ENCODE assay signal across 1 cellular context in the genomic region with DNA sequence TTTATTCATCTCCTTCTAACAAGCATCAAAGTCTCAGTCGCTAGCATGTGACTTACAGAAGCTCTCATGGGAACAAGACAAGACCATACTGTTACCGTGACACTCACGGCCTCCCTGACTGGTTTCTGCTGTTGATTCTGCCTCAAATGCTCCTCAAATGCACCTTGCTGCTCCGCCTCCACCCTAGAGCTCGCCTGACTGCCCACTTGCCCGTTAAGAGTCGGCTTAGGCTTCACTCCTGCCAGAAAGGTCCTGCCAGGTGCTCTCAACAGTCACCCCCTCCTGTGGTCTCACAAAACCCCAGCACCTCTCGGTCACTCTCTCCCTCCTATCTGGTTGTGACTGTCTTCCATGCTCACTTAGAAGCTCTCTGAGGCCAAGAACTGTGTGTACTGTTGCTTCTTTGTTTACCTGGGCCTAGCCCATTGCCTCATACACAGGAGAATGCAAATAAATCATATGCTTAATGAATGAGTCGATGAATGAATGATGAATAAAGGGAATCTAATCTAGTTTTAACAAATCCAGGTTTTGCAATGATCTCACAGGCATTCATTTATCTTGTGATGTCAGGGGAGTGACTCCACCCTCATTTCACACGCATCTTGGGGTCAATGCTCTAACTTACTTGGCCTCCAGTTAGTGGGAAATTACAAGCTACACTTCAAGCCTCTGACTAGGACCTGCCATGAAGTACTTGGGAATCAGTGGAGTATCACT.
TF ChIP-seq lines count a peak whose summit lies in the region.

No MANE protein-coding gene starts in this region.

TF ChIP-seq in IMR-90, 13 proteins besides CTCF, POLR2A, EP300 and RAD21:
- no peak for TF ChIP-seq BHLHE40 (IDR thresholded peaks at IDR 0.05; ENCODE audit: low read depth, low read length)
- TF ChIP-seq CEBPB (IDR thresholded peaks at IDR 0.05; ENCODE audit: low read depth, low read length), result peak; percentile 41; the same call in 1 of the 2 replicates
- no peak for TF ChIP-seq MAZ (IDR thresholded peaks at IDR 0.05; ENCODE audit: borderline replicate concordance, low read depth, low read length)
